In genomic region chr15:81296673-81297072, GRCh38 we compare ENCODE assay signal across 8 cellular contexts. TPM values are rescaled to one million over a fixed set of nuclear protein-coding genes. Genes with fewer than 3 reads are reported as not detected.
DNase-seq lines count a peak whose midpoint lies in the region; ATAC-seq and TF ChIP-seq lines count a peak whose summit lies in the region.

No MANE protein-coding gene starts in this region.

- peaks cover 45% of the 10 kb centered on the region for H3F3A ChIP-seq in DOHH2 (ENCODE audit: control insufficient read depth, insufficient read depth)

- POLR2A ChIA-PET in activated CD8-positive, alpha-beta T cell treated with anti-CD3 and anti-CD28 coated beads, Interleukin-2, amount 10 ng/mL, durations not matched to agents 7 days and 5 days (lab: Charles Lee), result interaction anchor here (0.6 to 8.9 kb wide), 7 partner anchors 10 to 35 kb away, joined by 3 to 117 read pairs (median 4); no protein-coding TSS in a partner anchor

- H3K4me3 ChIP-seq in DOHH2 (ENCODE audit: low read length), result peak overlapping the region; percentile 84

- H3K27ac Mint-ChIP-seq in activated CD8-positive, alpha-beta T cell treated with anti-CD3 and anti-CD28 coated beads, Interleukin-2, amount 10 ng/mL, durations not matched to agents 7 days and 5 days, result peak overlapping the region; percentile 93
- no peak overlapping the region for H3K27ac Mint-ChIP-seq in mesothelial cell of epicardium
- no peak overlapping the region for H3K27ac Mint-ChIP-seq in osteocyte (ENCODE audit: unreplicated experiment)

- peaks cover 58% of the 10 kb centered on the region for H3K79me2 ChIP-seq in DOHH2 (ENCODE audit: control insufficient read depth, low read length)

- no peaks in the 10 kb centered on the region for H4K20me1 ChIP-seq in DOHH2 (ENCODE audit: control insufficient read depth, insufficient read depth, low read depth, low read length)

- H3K9me2 ChIP-seq in DOHH2 (replicated peaks; ENCODE audit: control insufficient read depth, low read length), result no peaks in the 10 kb centered on the region

- TF ChIP-seq CTCF in DOHH2 (IDR thresholded peaks at IDR 0.05; ENCODE audit: low read depth, low read length, poor library complexity, severe bottlenecking), result no peak
- no peak for TF ChIP-seq CTCF in mesothelial cell of epicardium (IDR thresholded peaks at IDR 0.05; ENCODE audit: unreplicated experiment)
- no peak for TF ChIP-seq CTCF in osteocyte (IDR thresholded peaks at IDR 0.05)

- peak; percentile 90 for DNase-seq in activated CD8-positive, alpha-beta T cell treated with anti-CD3 and anti-CD28 coated beads, Interleukin-2, amount 10 ng/mL, durations not matched to agents 7 days and 5 days
- DNase-seq in germinal center (ENCODE audit: low spot score), result peak; percentile 40
- peak in 2 of 3 donors; percentile 22 to 47 for DNase-seq in stimulated activated CD4-positive, alpha-beta T cell treated with anti-CD3 and anti-CD28 coated beads, TNF-alpha, amount 100 ng/mL, for 1 hour (ENCODE audit: low read depth in 3 of 3, low spot score in 1 of 3)
- DNase-seq in mesothelial cell of epicardium (ENCODE audit: low spot score in 2 of 2, unreplicated experiment in 2 of 2), result no peak
- no peak for DNase-seq in osteocyte (ENCODE audit: extremely low spot score, unreplicated experiment)

- no peaks in the 10 kb centered on the region for H3K27me3 ChIP-seq in DOHH2 (ENCODE audit: control insufficient read depth, low read length)

- H3K4me1 Mint-ChIP-seq in activated CD8-positive, alpha-beta T cell treated with anti-CD3 and anti-CD28 coated beads, Interleukin-2, amount 10 ng/mL, durations not matched to agents 7 days and 5 days (ENCODE audit: low read depth), result peaks cover 53% of the 10 kb centered on the region
- H3K4me1 Mint-ChIP-seq in mesothelial cell of epicardium (peaks cover 6% of the 10 kb centered on the region), osteocyte (ENCODE audit: unreplicated experiment) (peaks cover 3% of the 10 kb centered on the region)

- peak overlapping the region; percentile 99 for H3K4me3 Mint-ChIP-seq in activated CD8-positive, alpha-beta T cell treated with anti-CD3 and anti-CD28 coated beads, Interleukin-2, amount 10 ng/mL, durations not matched to agents 7 days and 5 days
- H3K4me3 Mint-ChIP-seq in mesothelial cell of epicardium, result no peak overlapping the region
- no peak overlapping the region for H3K4me3 Mint-ChIP-seq in osteocyte (ENCODE audit: unreplicated experiment)

- H3K4me1 ChIP-seq in DOHH2 (ENCODE audit: control insufficient read depth, low read length), result peaks cover 98% of the 10 kb centered on the region

- no peaks in the 10 kb centered on the region for H3K9me3 Mint-ChIP-seq in activated CD8-positive, alpha-beta T cell treated with anti-CD3 and anti-CD28 coated beads, Interleukin-2, amount 10 ng/mL, durations not matched to agents 7 days and 5 days (ENCODE audit: insufficient read depth)
- H3K9me3 Mint-ChIP-seq in mesothelial cell of epicardium (no peaks in the 10 kb centered on the region), osteocyte (ENCODE audit: unreplicated experiment) (no peaks in the 10 kb centered on the region)

- H3K27me3 Mint-ChIP-seq in activated CD8-positive, alpha-beta T cell treated with anti-CD3 and anti-CD28 coated beads, Interleukin-2, amount 10 ng/mL, durations not matched to agents 7 days and 5 days (ENCODE audit: low read depth), result no peaks in the 10 kb centered on the region
- H3K27me3 Mint-ChIP-seq in mesothelial cell of epicardium (ENCODE audit: low read depth) (peaks cover 25% of the 10 kb centered on the region), osteocyte (ENCODE audit: unreplicated experiment) (peaks cover 23% of the 10 kb centered on the region)

- H3K9me3 ChIP-seq in DOHH2 (ENCODE audit: control insufficient read depth, insufficient read depth, low read length) (no peaks in the 10 kb centered on the region), KOPT-K1 (ENCODE audit: insufficient read depth, low read length, poor library complexity, severe bottlenecking) (no peaks in the 10 kb centered on the region)

- H3K27ac ChIP-seq in DOHH2 (ENCODE audit: low read depth, low read length) (peak overlapping the region; percentile 98), KOPT-K1 (ENCODE audit: low read depth, low read length, poor library complexity, severe bottlenecking) (peak overlapping the region; percentile 98)

- H3K4me2 ChIP-seq in DOHH2 (ENCODE audit: low read length), result peak overlapping the region; percentile 99

- peak; percentile 45 for ATAC-seq in GM21515 (IDR thresholded peaks at IDR 0.05; ENCODE audit: unreplicated experiment)
- peak; percentile 72 for ATAC-seq in activated CD8-positive, alpha-beta T cell treated with anti-CD3 and anti-CD28 coated beads, Interleukin-2, amount 10 ng/mL, durations not matched to agents 7 days and 5 days

- CTCF ChIA-PET in activated CD8-positive, alpha-beta T cell treated with anti-CD3 and anti-CD28 coated beads, Interleukin-2, amount 10 ng/mL, durations not matched to agents 7 days and 5 days (lab: Charles Lee), result interaction anchor here (0.9 to 16.6 kb wide), 10 partner anchors 10 to 31 kb away, joined by 3 to 243 read pairs (median 8); partner anchors contain the start of gene STARD5

- peaks cover 45% of the 10 kb centered on the region for H3K36me3 ChIP-seq in DOHH2 (ENCODE audit: control insufficient read depth, low read length)
- H3K36me3 ChIP-seq in KOPT-K1 (ENCODE audit: insufficient read depth, low read length), result peaks cover 29% of the 10 kb centered on the region

- peaks cover 60% of the 10 kb centered on the region for H3K36me3 Mint-ChIP-seq in activated CD8-positive, alpha-beta T cell treated with anti-CD3 and anti-CD28 coated beads, Interleukin-2, amount 10 ng/mL, durations not matched to agents 7 days and 5 days (ENCODE audit: low read depth)
- no peaks in the 10 kb centered on the region for H3K36me3 Mint-ChIP-seq in mesothelial cell of epicardium
- H3K36me3 Mint-ChIP-seq in osteocyte (ENCODE audit: unreplicated experiment), result no peaks in the 10 kb centered on the region

RNA-seq across cellular contexts. Expression of gene STARD5, which starts 27.3 kb away (rescaled TPM):
- 1 to 10 TPM; 4.9 to 5.3 TPM for total RNA-seq in activated CD8-positive, alpha-beta T cell treated with anti-CD3 and anti-CD28 coated beads, Interleukin-2, amount 10 ng/mL, durations not matched to agents 7 days and 5 days
- total RNA-seq in mesothelial cell of epicardium (5.4 to 5.9 TPM (median 5.8 TPM) in 3 replicates), osteocyte (1.3 and 1.7 TPM in 2 replicates)

Comparison
In these comparisons a context has a peak if more than half of its experiments do, and no peak if none do; other contexts are left out.
1. DNase-seq: peak in activated CD8-positive, alpha-beta T cell treated with anti-CD3 and anti-CD28 coated beads, Interleukin-2, amount 10 ng/mL, durations not matched to agents 7 days and 5 days (single experiment), germinal center (single experiment) and stimulated activated CD4-positive, alpha-beta T cell treated with anti-CD3 and anti-CD28 coated beads, TNF-alpha, amount 100 ng/mL, for 1 hour (2 of 3); none in mesothelial cell of epicardium (0 of 2) and osteocyte (single experiment).